Comparison of ENCODE assay signal across 8 cellular contexts in genomic region chr3:63968612-63969350, GRCh38. TPM values are rescaled to one million over a fixed set of nuclear protein-coding genes. Genes with fewer than 3 reads are reported as not detected.
DNase-seq lines count a peak whose midpoint lies in the region; ATAC-seq and TF ChIP-seq lines count a peak whose summit lies in the region.

No MANE protein-coding gene starts in this region.

- no peaks in the 10 kb centered on the region for H3K27me3 Mint-ChIP-seq in CD4-positive, alpha-beta T cell
- no peaks in the 10 kb centered on the region for H3K27me3 Mint-ChIP-seq in IgD-negative memory B cell

- peak overlapping the region; percentile 95 for H3K4me3 Mint-ChIP-seq in CD4-positive, alpha-beta T cell
- peak overlapping the region; percentile 61 to 85 (median 74) for H3K4me3 Mint-ChIP-seq in IgD-negative memory B cell
- peak overlapping the region; percentile 77 for H3K4me3 Mint-ChIP-seq in stimulated activated effector memory CD8-positive, alpha-beta T cell treated with anti-CD3 and anti-CD28 coated beads, Interleukin-12 subunit alpha, Interleukin-12 subunit beta, amount 100 ng/mL, for 72 hours

- H3K36me3 Mint-ChIP-seq in CD4-positive, alpha-beta T cell (ENCODE audit: low read depth) = peaks cover 55% of the 10 kb centered on the region
- H3K36me3 Mint-ChIP-seq in IgD-negative memory B cell = no peaks in the 10 kb centered on the region
- H3K36me3 Mint-ChIP-seq in stimulated activated effector memory CD8-positive, alpha-beta T cell treated with anti-CD3 and anti-CD28 coated beads, Interleukin-12 subunit alpha, Interleukin-12 subunit beta, amount 100 ng/mL, for 72 hours = peaks cover 16% of the 10 kb centered on the region

- CTCF ChIA-PET in CD4-positive, alpha-beta T cell (lab: Charles Lee) = interaction anchor here (1.2 to 13.2 kb wide), 5 partner anchors 11 to 62 kb away, joined by 4 to 168 read pairs (median 11); partner anchors contain the start of gene PSMD6

- TF ChIP-seq CTCF in CD4-positive, alpha-beta T cell (IDR thresholded peaks at IDR 0.05) = no peak
- no peak for TF ChIP-seq CTCF in epithelial cell of proximal tubule (conservative IDR thresholded peaks at IDR 0.05; ENCODE audit: low read depth, low read length)

- peak overlapping the region; percentile 22 for H3K4me3 ChIP-seq in epithelial cell of proximal tubule (ENCODE audit: low read depth, low read length)

- no peak for ATAC-seq in CD4-positive, alpha-beta T cell (ENCODE audit: poor library complexity)
- ATAC-seq in GM19467 (IDR thresholded peaks at IDR 0.05; ENCODE audit: unreplicated experiment) = peak; percentile 16
- ATAC-seq in stimulated activated effector memory CD8-positive, alpha-beta T cell treated with anti-CD3 and anti-CD28 coated beads, Interleukin-12 subunit alpha, Interleukin-12 subunit beta, amount 100 ng/mL, for 72 hours = peak; percentile 9
- ATAC-seq in HG03439 (IDR thresholded peaks at IDR 0.05; ENCODE audit: unreplicated experiment) = no peak

- H3K27ac Mint-ChIP-seq in CD4-positive, alpha-beta T cell = peak overlapping the region; percentile 94
- H3K27ac Mint-ChIP-seq in IgD-negative memory B cell = peak overlapping the region; percentile 8 to 85 (median 12)
- H3K27ac Mint-ChIP-seq in stimulated activated effector memory CD8-positive, alpha-beta T cell treated with anti-CD3 and anti-CD28 coated beads, Interleukin-12 subunit alpha, Interleukin-12 subunit beta, amount 100 ng/mL, for 72 hours = peak overlapping the region; percentile 92

- peak overlapping the region; percentile 85 for H3K27ac ChIP-seq in CD4-positive, alpha-beta T cell (ENCODE audit: low read depth, low read length)

- no peak for DNase-seq in CD4-positive, alpha-beta T cell
- DNase-seq in epithelial cell of proximal tubule (ENCODE audit: low read depth) (no peak), NCI-H1092 (lab: John Stamatoyannopoulos, UW) (no peak), cerebellar cortex (ENCODE audit: low spot score) (no peak)
- no peak for DNase-seq in stimulated activated effector memory CD8-positive, alpha-beta T cell treated with anti-CD3 and anti-CD28 coated beads, Interleukin-12 subunit alpha, Interleukin-12 subunit beta, amount 100 ng/mL, for 72 hours (ENCODE audit: low spot score in 2 of 2)

- H3K27me3 ChIP-seq in CD4-positive, alpha-beta T cell (ENCODE audit: control insufficient read depth, insufficient read depth, low read length) = no peaks in the 10 kb centered on the region

- intact Hi-C loops in CD4-positive, alpha-beta T cell (cut with DNase I, micrococcal nuclease) = loop anchor here (1.0 to 5.0 kb wide), 3 partner anchors 11 to 106 kb away; partner anchors contain the start of genes ATXN7 (in 1 of the 2), SCAANT1 (in 1 of the 2) and THOC7 (in 1 of the 2)

- no peaks in the 10 kb centered on the region for H3K9me3 ChIP-seq in CD4-positive, alpha-beta T cell (ENCODE audit: control insufficient read depth, low read length)

- H3K4me1 Mint-ChIP-seq in CD4-positive, alpha-beta T cell (ENCODE audit: low read depth) = peaks cover 66% of the 10 kb centered on the region
- peaks cover 29 to 52% (median 34%) of the 10 kb centered on the region in 3 donors for H3K4me1 Mint-ChIP-seq in IgD-negative memory B cell
- H3K4me1 Mint-ChIP-seq in stimulated activated effector memory CD8-positive, alpha-beta T cell treated with anti-CD3 and anti-CD28 coated beads, Interleukin-12 subunit alpha, Interleukin-12 subunit beta, amount 100 ng/mL, for 72 hours = peaks cover 99% of the 10 kb centered on the region

- H3K9me3 Mint-ChIP-seq in CD4-positive, alpha-beta T cell = no peaks in the 10 kb centered on the region
- H3K9me3 Mint-ChIP-seq in IgD-negative memory B cell = no peaks in the 10 kb centered on the region
- no peaks in the 10 kb centered on the region for H3K9me3 Mint-ChIP-seq in stimulated activated effector memory CD8-positive, alpha-beta T cell treated with anti-CD3 and anti-CD28 coated beads, Interleukin-12 subunit alpha, Interleukin-12 subunit beta, amount 100 ng/mL, for 72 hours

- POLR2A ChIA-PET in CD4-positive, alpha-beta T cell (lab: Charles Lee) = interaction anchor here (0.6 to 11.2 kb wide), 18 partner anchors 10 to 107 kb away, joined by 3 to 270 read pairs (median 8); partner anchors contain the start of genes ATXN7, PSMD6, SCAANT1 and THOC7

RNA-seq across cellular contexts. Expression of gene PSMD6, which starts 54.5 kb away (rescaled TPM):
- 100 to 1,000 TPM; 119 to 126 TPM for total RNA-seq in CD4-positive, alpha-beta T cell
- polyA plus RNA-seq in IgD-negative memory B cell = 97.6 TPM
- 92.1 and 130 TPM in 2 replicates for total RNA-seq in epithelial cell of proximal tubule

RNA-seq across cellular contexts. Expression of gene SCAANT1, which starts 56.6 kb away (rescaled TPM):
- 1 to 10 TPM; 1.4 to 2.1 TPM for total RNA-seq in CD4-positive, alpha-beta T cell
- not detected for polyA plus RNA-seq in IgD-negative memory B cell
- total RNA-seq in epithelial cell of proximal tubule = not detected in 2 replicates

Comparison
In these comparisons a context has a peak if more than half of its experiments do, and no peak if none do; other contexts are left out.
1. ATAC-seq: peak in GM19467 (single experiment) and stimulated activated effector memory CD8-positive, alpha-beta T cell treated with anti-CD3 and anti-CD28 coated beads, Interleukin-12 subunit alpha, Interleukin-12 subunit beta, amount 100 ng/mL, for 72 hours (single experiment); none in CD4-positive, alpha-beta T cell (single experiment) and HG03439 (single experiment).
2. H3K27ac Mint-ChIP-seq: peak in every context shown above with its lines; median percentile 94 in CD4-positive, alpha-beta T cell; 92 in stimulated activated effector memory CD8-positive, alpha-beta T cell treated with anti-CD3 and anti-CD28 coated beads, Interleukin-12 subunit alpha, Interleukin-12 subunit beta, amount 100 ng/mL, for 72 hours; 12 in IgD-negative memory B cell.
3. Peak in every context shown above with its lines, with median percentiles within 50 percentile points of each other: H3K4me3 Mint-ChIP-seq.